Comparison of ENCODE assay signal across 8 cellular contexts in the genomic region with DNA sequence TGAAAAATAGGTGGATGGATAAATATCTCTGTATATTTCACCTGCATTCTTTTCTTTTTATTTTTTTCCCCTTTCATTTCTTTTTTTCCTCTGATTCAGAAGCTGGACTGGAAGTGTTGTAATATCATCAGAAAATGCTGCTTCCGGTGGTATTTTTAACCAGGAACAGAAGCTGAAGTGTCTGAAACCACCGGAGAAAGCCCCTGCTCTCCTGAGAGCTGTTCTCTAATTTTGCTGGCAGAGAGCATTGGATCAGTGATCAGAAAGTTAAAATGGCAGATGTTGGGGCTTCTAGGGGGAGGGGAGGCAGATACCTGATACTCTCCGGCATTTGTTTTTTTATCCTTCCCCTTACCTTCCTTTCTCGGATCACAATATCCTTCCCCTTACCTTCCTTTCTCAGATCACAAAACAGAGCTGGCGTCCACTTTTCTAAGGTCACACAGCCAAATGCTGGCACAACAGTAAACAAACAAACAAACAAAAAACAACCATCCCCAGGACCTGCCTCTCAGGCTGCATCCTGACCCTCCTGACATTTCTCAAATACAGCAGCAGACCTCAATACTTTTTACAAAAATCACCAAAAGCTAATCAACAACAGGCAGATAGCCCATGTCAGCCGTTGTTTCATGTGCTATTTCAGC.
DNase-seq lines count a peak whose midpoint lies in the region; ATAC-seq and TF ChIP-seq lines count a peak whose summit lies in the region.

No MANE protein-coding gene starts in this region.

- WGBS in mesodermal cell (ENCODE audit: insufficient coverage in 2 of 2), 2 experiments = 23 to 43% methylated on average over 2 to 6 of the region's 6 CpGs

- no peak for TF ChIP-seq CTCF in MCF 10A (IDR thresholded peaks at IDR 0.05; ENCODE audit: unreplicated experiment)

- ATAC-seq in Right ventricle myocardium inferior (peak; percentile 12), HG03135 (IDR thresholded peaks at IDR 0.05; ENCODE audit: unreplicated experiment) (no peak)

- no peaks in the 10 kb centered on the region for H3K36me3 Mint-ChIP-seq in MCF 10A (ENCODE audit: insufficient read depth, unreplicated experiment)

- no peaks in the 10 kb centered on the region for H3K36me3 ChIP-seq in mesodermal cell (ENCODE audit: control insufficient read depth, insufficient read depth, low read length)

- H3K27me3 Mint-ChIP-seq in MCF 10A (ENCODE audit: insufficient read depth, unreplicated experiment) = no peaks in the 10 kb centered on the region

- peaks cover 32% of the 10 kb centered on the region for H3K4me1 Mint-ChIP-seq in MCF 10A (ENCODE audit: insufficient read depth, unreplicated experiment)

- POLR2A ChIA-PET in MCF 10A (lab: Yijun Ruan, JAX) = interaction anchor here (0.6 to 2.7 kb wide), 22 partner anchors 8 to 194 kb away, joined by 3 to 30 read pairs (median 5); no protein-coding TSS in a partner anchor

- peak overlapping the region; percentile 2 for H3K4me3 Mint-ChIP-seq in MCF 10A (ENCODE audit: unreplicated experiment)

- no peaks in the 10 kb centered on the region for H3K9me3 ChIP-seq in mesodermal cell (ENCODE audit: control insufficient read depth, low read length)

- BruUV-seq in MCF 10A (replicated peaks; lab: Mats Ljungman, UMichigan) = no TSS peak

- H3K4me3 ChIP-seq in mesodermal cell (ENCODE audit: extremely low read depth, insufficient read depth, low read length, poor library complexity, severe bottlenecking) = peak overlapping the region; percentile 22

- peak overlapping the region; percentile 86 for H3K27ac Mint-ChIP-seq in MCF 10A (ENCODE audit: low read depth, unreplicated experiment)

- CTCF ChIA-PET in MCF 10A (lab: Yijun Ruan, JAX) = interaction anchor here (0.6 to 2.2 kb wide), 11 partner anchors 9 to 203 kb away, joined by 3 to 10 read pairs (median 4); no protein-coding TSS in a partner anchor

- peaks cover 57% of the 10 kb centered on the region for H3K4me1 ChIP-seq in mesodermal cell (ENCODE audit: control insufficient read depth, insufficient read depth, low read length, poor library complexity, severe bottlenecking)

- H3K9me3 Mint-ChIP-seq in MCF 10A (ENCODE audit: unreplicated experiment) = no peaks in the 10 kb centered on the region

- intact Hi-C loops in Right ventricle myocardium inferior (cut with DNase I) = loop anchor here (5.0 to 10.0 kb wide), 3 partner anchors 85 to 1542 kb away; a partner anchor contains a TSS
- intact Hi-C loops in cardiac septum (cut with DNase I) = loop anchor here (5.0 kb wide), 1 partner anchor 155 kb away; no protein-coding TSS in a partner anchor
- intact Hi-C loops in MCF 10A (cut with micrococcal nuclease) = loop anchor here (5.0 kb wide), 1 partner anchor 90 kb away; no protein-coding TSS in a partner anchor

- DNase-seq in Right ventricle myocardium inferior (ENCODE audit: missing footprints) = no peak
- no peak for DNase-seq in cardiac septum (ENCODE audit: low spot score)
- peak; percentile 30 for DNase-seq in NCI-H2227 treated with DMSO at 0.1 percent for 48 hours (lab: John Stamatoyannopoulos, UW)
- peak; percentile 30 for DNase-seq in MCF 10A (ENCODE audit: unreplicated experiment)
- DNase-seq in ureter (ENCODE audit: low spot score) = no peak
- DNase-seq in stimulated activated CD4-positive, alpha-beta T cell treated with anti-CD3 and anti-CD28 coated beads, Interleukin-1b, Interleukin-23, amount 100 ng/mL, for 48 hours = no peak

- H3K27ac ChIP-seq in mesodermal cell (ENCODE audit: low read depth, low read length, severe bottlenecking) = peak overlapping the region; percentile 96

Comparison
In these comparisons a context has a peak if more than half of its experiments do, and no peak if none do; other contexts are left out.
1. DNase-seq: peak in NCI-H2227 treated with DMSO at 0.1 percent for 48 hours (single experiment) and MCF 10A (single experiment); none in Right ventricle myocardium inferior (single experiment), cardiac septum (single experiment), ureter (single experiment) and stimulated activated CD4-positive, alpha-beta T cell treated with anti-CD3 and anti-CD28 coated beads, Interleukin-1b, Interleukin-23, amount 100 ng/mL, for 48 hours (single experiment).